In genomic region chr6:166760288-166760687, GRCh38 we compare ENCODE assay signal across 14 cellular contexts.
A peak's percentile ranks its signal among the peaks of the same experiment; 100 is the strongest.
DNase-seq lines count a peak whose midpoint lies in the region; ATAC-seq and FAIRE-seq lines count a peak whose summit lies in the region.
"Had no signal": no experiment of that assay in that cellular context is flagged by ENCODE, and none has a peak within 500 bp of the region (broad histone marks: within the 10 kb centered on the region; RNA-seq: fewer than 3 reads in every experiment).

No MANE protein-coding gene starts in this region.

- H3K27me3 ChIP-seq in CD4-positive, CD25-positive, alpha-beta regulatory T cell (ENCODE audit: control insufficient read depth, insufficient read depth, low read length) = peaks cover 6% of the 10 kb centered on the region
- H3K27me3 ChIP-seq in small intestine (ENCODE audit: control insufficient read depth in 2 of 2, insufficient read depth in 2 of 2, low read length in 2 of 2) = no peaks in the 10 kb centered on the region
- H3K27me3 ChIP-seq: colonic mucosa, MG63, neural progenitor cell had no signal

- CTCF ChIA-PET in activated naive CD4-positive, alpha-beta T cell treated with anti-CD3 and anti-CD28 coated beads for 36 hours (lab: Charles Lee) = interaction anchor here (0.6 to 2.0 kb wide), 2 partner anchors 14 to 69 kb away, joined by 4 to 11 read pairs; no protein-coding TSS in a partner anchor

- peaks cover 36% of the 10 kb centered on the region for H3K27me3 Mint-ChIP-seq in CD4-positive, CD25-positive, alpha-beta regulatory T cell
- H3K27me3 Mint-ChIP-seq in activated naive CD4-positive, alpha-beta T cell treated with anti-CD3 and anti-CD28 coated beads for 36 hours (ENCODE audit: low read depth) = peaks cover 7% of the 10 kb centered on the region

- no peak overlapping the region for H3K27ac ChIP-seq in CD4-positive, CD25-positive, alpha-beta regulatory T cell (ENCODE audit: insufficient read depth, low read length, poor library complexity, severe bottlenecking)
- H3K27ac ChIP-seq in small intestine (ENCODE audit: low read depth in 1 of 2, low read length in 1 of 2) = no peak overlapping the region
- H3K27ac ChIP-seq: A549, colonic mucosa, neural progenitor cell had no signal

- 70 to 79% (median 74%) methylated on average over 11 of the region's 11 CpGs for WGBS in small intestine, 3 donors

- DNase-seq in CD4-positive, CD25-positive, alpha-beta regulatory T cell = peak in 2 of 3 donors; percentile 26 to 66
- peak; percentile 64 to 66 for DNase-seq in activated CD4-positive, alpha-beta T cell treated with anti-CD3 and anti-CD28 coated beads, Interleukin-2, amount 50 U/mL, for 4 hours
- DNase-seq in activated naive CD4-positive, alpha-beta T cell treated with anti-CD3 and anti-CD28 coated beads for 36 hours = peak; percentile 68
- peak; percentile 18 to 28 for DNase-seq in stimulated activated CD4-positive, alpha-beta T cell treated with anti-CD3 and anti-CD28 coated beads, Interleukin-1b, Interleukin-23, amount 100 ng/mL, for 1 hour (ENCODE audit: low read depth in 2 of 2)
- DNase-seq in globus pallidus (ENCODE audit: low spot score) (no peak), NCI-H748 treated with DMSO at 0.1 percent for 48 hours (lab: John Stamatoyannopoulos, UW) (no peak), small intestine (no peak)
- DNase-seq: colonic mucosa, MG63 had no signal

- peaks cover 13% of the 10 kb centered on the region for H3K4me1 ChIP-seq in CD4-positive, CD25-positive, alpha-beta regulatory T cell (ENCODE audit: control insufficient read depth, insufficient read depth, low read length, poor library complexity, severe bottlenecking)
- H3K4me1 ChIP-seq in small intestine (ENCODE audit: control insufficient read depth in 2 of 2, insufficient read depth in 1 of 2, low read depth in 1 of 2, low read length in 1 of 2) = no peaks in the 10 kb centered on the region
- H3K4me1 ChIP-seq: A549, colonic mucosa had no signal

- peaks cover 0 to 2% (median 0%) of the 10 kb centered on the region in 7 donors for H3K9me3 Mint-ChIP-seq in CD4-positive, CD25-positive, alpha-beta regulatory T cell
- no peaks in the 10 kb centered on the region for H3K9me3 Mint-ChIP-seq in activated naive CD4-positive, alpha-beta T cell treated with anti-CD3 and anti-CD28 coated beads for 36 hours
- H3K9me3 Mint-ChIP-seq: neural progenitor cell had no signal

- H3K4me3 Mint-ChIP-seq in CD4-positive, CD25-positive, alpha-beta regulatory T cell = peak overlapping the region in 1 of 4 donors; percentile 65
- no peak overlapping the region for H3K4me3 Mint-ChIP-seq in activated naive CD4-positive, alpha-beta T cell treated with anti-CD3 and anti-CD28 coated beads for 36 hours
- H3K4me3 Mint-ChIP-seq: neural progenitor cell had no signal

- no peaks in the 10 kb centered on the region for H3K36me3 ChIP-seq in CD4-positive, CD25-positive, alpha-beta regulatory T cell (ENCODE audit: control insufficient read depth, insufficient read depth, low read length)
- H3K36me3 ChIP-seq in small intestine (ENCODE audit: control insufficient read depth in 2 of 2, insufficient read depth in 2 of 2, low read length in 2 of 2) = no peaks in the 10 kb centered on the region
- H3K36me3 ChIP-seq: colonic mucosa, MG63, neural progenitor cell had no signal

- no peak for FAIRE-seq in small intestine (lab: Jason Lieb, UNC)
- FAIRE-seq: A549, GM12892, keratinocyte had no signal

- intact Hi-C loops in activated naive CD4-positive, alpha-beta T cell treated with anti-CD3 and anti-CD28 coated beads for 36 hours (cut with micrococcal nuclease) = no loop called here

- no peaks in the 10 kb centered on the region for H3K36me3 Mint-ChIP-seq in CD4-positive, CD25-positive, alpha-beta regulatory T cell
- H3K36me3 Mint-ChIP-seq in activated naive CD4-positive, alpha-beta T cell treated with anti-CD3 and anti-CD28 coated beads for 36 hours (ENCODE audit: low read depth) = no peaks in the 10 kb centered on the region
- H3K36me3 Mint-ChIP-seq: neural progenitor cell had no signal

- peak overlapping the region in 1 of 3 donors; percentile 62 for H3K27ac Mint-ChIP-seq in CD4-positive, CD25-positive, alpha-beta regulatory T cell
- no peak overlapping the region for H3K27ac Mint-ChIP-seq in activated naive CD4-positive, alpha-beta T cell treated with anti-CD3 and anti-CD28 coated beads for 36 hours

- H3K4me3 ChIP-seq in CD4-positive, CD25-positive, alpha-beta regulatory T cell (ENCODE audit: low read depth, low read length) = peak overlapping the region; percentile 34
- H3K4me3 ChIP-seq in small intestine (ENCODE audit: low read depth in 1 of 2, low read length in 2 of 2) = no peak overlapping the region
- H3K4me3 ChIP-seq: A549, colonic mucosa, MG63, neural progenitor cell had no signal

- ATAC-seq in CD4-positive, CD25-positive, alpha-beta regulatory T cell (ENCODE audit: low read depth in 2 of 2) = peak; percentile 54 to 75
- ATAC-seq in HG03039 (IDR thresholded peaks at IDR 0.05; ENCODE audit: unreplicated experiment) = no peak
- ATAC-seq: A549 had no signal

- no peaks in the 10 kb centered on the region for H3K9me3 ChIP-seq in CD4-positive, CD25-positive, alpha-beta regulatory T cell (ENCODE audit: control insufficient read depth in 2 of 2, low read length in 2 of 2)
- H3K9me3 ChIP-seq in small intestine (ENCODE audit: control insufficient read depth, low read depth) = no peaks in the 10 kb centered on the region
- H3K9me3 ChIP-seq: A549, colonic mucosa, MG63 had no signal

- H3K4me1 Mint-ChIP-seq in CD4-positive, CD25-positive, alpha-beta regulatory T cell = peaks cover 0 to 40% (median 15%) of the 10 kb centered on the region in 4 donors
- peaks cover 34% of the 10 kb centered on the region for H3K4me1 Mint-ChIP-seq in activated naive CD4-positive, alpha-beta T cell treated with anti-CD3 and anti-CD28 coated beads for 36 hours (ENCODE audit: low read depth)

Comparison
In these comparisons a context has a peak if more than half of its experiments do, and no peak if none do; other contexts are left out.
1. DNase-seq: peak in CD4-positive, CD25-positive, alpha-beta regulatory T cell (2 of 3), activated CD4-positive, alpha-beta T cell treated with anti-CD3 and anti-CD28 coated beads, Interleukin-2, amount 50 U/mL, for 4 hours (2 of 2), activated naive CD4-positive, alpha-beta T cell treated with anti-CD3 and anti-CD28 coated beads for 36 hours (single experiment) and stimulated activated CD4-positive, alpha-beta T cell treated with anti-CD3 and anti-CD28 coated beads, Interleukin-1b, Interleukin-23, amount 100 ng/mL, for 1 hour (2 of 2); none in globus pallidus (single experiment), NCI-H748 treated with DMSO at 0.1 percent for 48 hours (single experiment) and small intestine (single experiment).